Comparison of ENCODE assay signal across 8 cellular contexts in genomic region chr3:66971891-66972551, GRCh38. TPM values are rescaled to one million over a fixed set of nuclear protein-coding genes. Genes with fewer than 3 reads are reported as not detected.
DNase-seq lines count a peak whose midpoint lies in the region; ATAC-seq and TF ChIP-seq lines count a peak whose summit lies in the region.

No MANE protein-coding gene starts in this region.

- H3K27ac ChIP-seq in BLaER1 treated with 17β-estradiol and CSF1 and Interleukin-3, amounts not matched to agents 10 nM and 100 nM, result no peak overlapping the region
- H3K27ac ChIP-seq in duodenal mucosa (ENCODE audit: low read depth, low read length), result no peak overlapping the region
- H3K27ac ChIP-seq in lung (ENCODE audit: low read depth in 1 of 2, low read length in 1 of 2), result peak overlapping the region in 1 of 2 donors; percentile 64

- H4K20me1 ChIP-seq in BLaER1 treated with 17β-estradiol and CSF1 and Interleukin-3, amounts not matched to agents 10 nM and 100 nM, result no peaks in the 10 kb centered on the region

- no peaks in the 10 kb centered on the region for H3K36me3 ChIP-seq in BLaER1 treated with 17β-estradiol and CSF1 and Interleukin-3, amounts not matched to agents 10 nM and 100 nM
- H3K36me3 ChIP-seq in duodenal mucosa (ENCODE audit: control insufficient read depth in 1 of 2, insufficient read depth in 2 of 2, low read length in 2 of 2) (no peaks in the 10 kb centered on the region), lung (ENCODE audit: control insufficient read depth in 2 of 2, insufficient read depth in 2 of 2, low read length in 2 of 2) (no peaks in the 10 kb centered on the region)

- no peaks in the 10 kb centered on the region for H3K27me3 ChIP-seq in BLaER1 treated with 17β-estradiol and CSF1 and Interleukin-3, amounts not matched to agents 10 nM and 100 nM
- peaks cover 0 to 2% of the 10 kb centered on the region in 2 donors for H3K27me3 ChIP-seq in duodenal mucosa (ENCODE audit: control insufficient read depth in 1 of 2, insufficient read depth in 2 of 2, low read length in 2 of 2)
- H3K27me3 ChIP-seq in lung (ENCODE audit: control insufficient read depth, insufficient read depth), result no peaks in the 10 kb centered on the region

- no peaks in the 10 kb centered on the region for H3K9me3 ChIP-seq in BLaER1 treated with 17β-estradiol and CSF1 and Interleukin-3, amounts not matched to agents 10 nM and 100 nM (replicated peaks in 1 of 11)
- H3K9me3 ChIP-seq in duodenal mucosa (ENCODE audit: control insufficient read depth in 1 of 2, low read length in 2 of 2), result no peaks in the 10 kb centered on the region
- H3K9me3 ChIP-seq in lung (ENCODE audit: control insufficient read depth in 2 of 2, insufficient read depth in 1 of 2, low read length in 1 of 2), result no peaks in the 10 kb centered on the region

- no peak overlapping the region; a peak in 1 of 20 replicates for H3K4me3 ChIP-seq in BLaER1 treated with 17β-estradiol and CSF1 and Interleukin-3, amounts not matched to agents 10 nM and 100 nM
- H3K4me3 ChIP-seq in duodenal mucosa (ENCODE audit: low read depth in 1 of 2, low read length in 2 of 2) (peak overlapping the region; percentile 48 to 62), lung (peak overlapping the region; percentile 8)

- peak; percentile 99 for ATAC-seq in GM19043 (IDR thresholded peaks at IDR 0.05; ENCODE audit: low read depth, unreplicated experiment)
- ATAC-seq in HG03354 (IDR thresholded peaks at IDR 0.05; ENCODE audit: poor library complexity, severe bottlenecking, unreplicated experiment), result peak; percentile 99
- peak; percentile 97 for ATAC-seq in lung (ENCODE audit: insufficient read depth, low FRiP score)

- DNase-seq in NCI-H526 treated with DMSO at 0.1 percent for 48 hours (lab: John Stamatoyannopoulos, UW), result peak; percentile 81
- peak; percentile 46 to 52 for DNase-seq in activated CD4-positive, alpha-beta T cell treated with anti-CD3 and anti-CD28 coated beads, Interleukin-2, amount 50 U/mL, for 4 hours
- peak; percentile 76 for DNase-seq in lung (ENCODE audit: low spot score)
- peak; percentile 23 for DNase-seq in stimulated activated CD8-positive, alpha-beta memory T cell treated with anti-CD3 and anti-CD28 coated beads, Interleukin-12 subunit alpha, Interleukin-12 subunit beta, amount 100 ng/mL, for 1 hour (ENCODE audit: low read depth)

- peak; percentile 64 for TF ChIP-seq CTCF in lung (IDR thresholded peaks at IDR 0.05; ENCODE audit: control extremely low read depth, extremely low read depth)

- 5 to 8% methylated on average over 22 of the region's 22 CpGs for WGBS in lung, 2 donors

- H3K4me1 ChIP-seq in BLaER1 treated with 17β-estradiol and CSF1 and Interleukin-3, amounts not matched to agents 10 nM and 100 nM, result peaks cover 7 to 18% (median 12%) of the 10 kb centered on the region in 10 experiments; a peak in 15 of 20 replicates
- H3K4me1 ChIP-seq in duodenal mucosa (ENCODE audit: control insufficient read depth in 1 of 2, insufficient read depth in 2 of 2, low read length in 2 of 2), result peaks cover 0 to 9% of the 10 kb centered on the region in 2 donors
- no peaks in the 10 kb centered on the region for H3K4me1 ChIP-seq in lung (ENCODE audit: control insufficient read depth in 2 of 2, insufficient read depth in 2 of 2, low read length in 2 of 2)

- H3K9ac ChIP-seq in BLaER1 treated with 17β-estradiol and CSF1 and Interleukin-3, amounts not matched to agents 10 nM and 100 nM, result peak overlapping the region in 1 of 11 experiments; percentile 24; a peak in 2 of 22 replicates
- H3K9ac ChIP-seq in duodenal mucosa (ENCODE audit: low read depth in 1 of 2, low read length in 2 of 2), result peak overlapping the region in 1 of 2 donors; percentile 8

- H3K4me2 ChIP-seq in BLaER1 treated with 17β-estradiol and CSF1 and Interleukin-3, amounts not matched to agents 10 nM and 100 nM, result peak overlapping the region; percentile 8 to 59 (median 39); a peak in 21 of 22 replicates

RNA-seq across cellular contexts. Expression of gene KBTBD8, which starts 26.1 kb away (rescaled TPM):
- total RNA-seq in lung, result 1 to 10 TPM; 4.8 to 5.0 TPM
- polyA plus RNA-seq in lung, result 1 to 10 TPM in 1 of 2 donors, under 1 TPM in 1; 0.94 to 1.3 TPM

Comparison
In these comparisons a context has a peak if more than half of its experiments do, and no peak if none do; other contexts are left out.
1. H3K4me3 ChIP-seq: peak in duodenal mucosa (2 of 2) and lung (single experiment); none in BLaER1 treated with 17β-estradiol and CSF1 and Interleukin-3, amounts not matched to agents 10 nM and 100 nM (0 of 10).
2. DNase-seq: peak in every context shown above with its lines; median percentile 81 in NCI-H526 treated with DMSO at 0.1 percent for 48 hours; 76 in lung; 49 in activated CD4-positive, alpha-beta T cell treated with anti-CD3 and anti-CD28 coated beads, Interleukin-2, amount 50 U/mL, for 4 hours; 23 in stimulated activated CD8-positive, alpha-beta memory T cell treated with anti-CD3 and anti-CD28 coated beads, Interleukin-12 subunit alpha, Interleukin-12 subunit beta, amount 100 ng/mL, for 1 hour.
3. Peak in every context shown above with its lines, with median percentiles within 50 percentile points of each other: ATAC-seq.